ENCODE assay signal across 1 cellular context in the genomic region with DNA sequence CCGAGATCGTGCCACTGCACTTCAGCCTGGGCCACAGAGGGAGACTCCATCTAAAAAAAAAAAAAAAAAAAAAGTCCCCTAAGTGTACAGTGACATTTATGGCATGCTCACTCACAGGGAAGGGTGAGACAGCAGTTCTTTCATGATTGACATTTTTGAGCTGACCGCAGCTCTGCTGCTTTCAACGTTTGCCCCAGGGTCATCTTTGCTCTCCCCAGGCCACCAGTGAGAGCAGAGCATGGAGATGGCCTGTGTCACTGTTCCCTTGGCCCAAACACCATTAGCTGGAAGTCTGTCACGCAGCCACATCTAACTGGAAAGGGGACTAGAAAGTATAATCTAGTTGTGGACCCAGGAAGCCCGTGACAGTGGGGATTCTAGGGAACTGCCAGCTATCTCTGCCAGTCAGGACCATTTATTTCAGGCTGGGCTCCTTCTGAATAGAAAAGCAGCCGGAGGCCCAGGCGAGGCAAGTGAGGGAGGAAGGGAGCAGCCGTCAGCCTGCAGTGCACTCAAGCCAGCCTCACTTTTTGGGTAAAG.
A peak's percentile ranks its signal among the peaks of the same experiment; 100 is the strongest.
TF ChIP-seq lines count a peak whose summit lies in the region.

No MANE protein-coding gene starts in this region.

TF ChIP-seq in K562, 482 proteins besides CTCF, POLR2A, EP300 and RAD21 (continued from another document and continues in another):
- TF ChIP-seq ZBTB12 (CRISPR knock-in tag; IDR thresholded peaks at IDR 0.05) (no peak), SUPT5H (IDR thresholded peaks at IDR 0.05) (peak; percentile 58), MTA2 (IDR thresholded peaks at IDR 0.05; ENCODE audit: low read depth) (0 out of 2 replicates have a peak, but pooled peaks have one; percentile 36), ZNF695 (CRISPR knock-in tag; IDR thresholded peaks at IDR 0.05) (no peak), ZNF644 (tag; IDR thresholded peaks at IDR 0.05; ENCODE audit: low read depth) (peak; percentile 76; the same call in 1 of the 2 replicates), FOXK2 (conservative IDR thresholded peaks at IDR 0.05 in 1 of 2, IDR thresholded peaks at IDR 0.05 in 1 of 2; ENCODE audit: low read depth in 2 of 2) (no peak; a peak in 1 of 4 replicates), LARP7 (IDR thresholded peaks at IDR 0.05) (no peak), CREB3L1 (IDR thresholded peaks at IDR 0.05; ENCODE audit: borderline replicate concordance, low read depth) (no peak), RBM34 (IDR thresholded peaks at IDR 0.05; ENCODE audit: borderline replicate concordance, insufficient read depth, low read length) (no peak), TEAD2 (tag; IDR thresholded peaks at IDR 0.05) (no peak), CAMTA2 (CRISPR knock-in tag; conservative IDR thresholded peaks at IDR 0.05) (no peak), SNRNP70 (optimal IDR thresholded peaks at IDR 0.05; ENCODE audit: low read depth, low read length) (no peak), GTF2B (IDR thresholded peaks at IDR 0.05; ENCODE audit: extremely low read depth, insufficient read length) (no peak), GTF2F1 (IDR thresholded peaks at IDR 0.05; ENCODE audit: low read depth, low read length) (0 out of 2 replicates have a peak, but pooled peaks have one; percentile 40), NBN (IDR thresholded peaks at IDR 0.05; ENCODE audit: low read depth) (peak; percentile 47; the same call in 1 of the 2 replicates), PHTF2 (CRISPR knock-in tag; IDR thresholded peaks at IDR 0.05) (no peak), BCL6 (CRISPR knock-in tag; IDR thresholded peaks at IDR 0.05) (no peak), GTF3C2 (IDR thresholded peaks at IDR 0.05; ENCODE audit: borderline replicate concordance, extremely low read depth, insufficient read length) (no peak), HDAC6 (IDR thresholded peaks at IDR 0.05; ENCODE audit: low read depth, low read length) (no peak), THAP12 (CRISPR knock-in tag; IDR thresholded peaks at IDR 0.05) (no peak), SMAD4 (CRISPR knock-in tag; conservative IDR thresholded peaks at IDR 0.05) (no peak; the same call in 1 of the 2 replicates), TAF1 (IDR thresholded peaks at IDR 0.05; ENCODE audit: control insufficient read depth, extremely low read depth, insufficient read depth, low read length, severe bottlenecking) (peak; percentile 58), BRF1 (IDR thresholded peaks at IDR 0.05; ENCODE audit: borderline replicate concordance, extremely low read depth, insufficient read length) (no peak), PHF20 (IDR thresholded peaks at IDR 0.05; ENCODE audit: partially characterized antibody) (no peak), HLTF (IDR thresholded peaks at IDR 0.05) (no peak), TARDBP (IDR thresholded peaks at IDR 0.05) (no peak), CREBBP (IDR thresholded peaks at IDR 0.05; ENCODE audit: low read depth, low read length) (no peak), C11orf30 (IDR thresholded peaks at IDR 0.05; ENCODE audit: low read depth) (peak; percentile 96), FOXA3 (CRISPR knock-in tag; conservative IDR thresholded peaks at IDR 0.05 in 1 of 2, IDR thresholded peaks at IDR 0.05 in 1 of 2) (0 out of 4 replicates have a peak, but pooled peaks of 1 of the 2 experiments have one; percentile 24), SNIP1 (IDR thresholded peaks at IDR 0.05; ENCODE audit: low read depth) (no peak), NR2C2 (CRISPR knock-in tag; IDR thresholded peaks at IDR 0.05) (no peak), NR2C2 (tag; IDR thresholded peaks at IDR 0.05) (peak; percentile 91), CBX3 (IDR thresholded peaks at IDR 0.05; ENCODE audit: borderline replicate concordance in 1 of 2, low read length in 2 of 2) (no peak; a peak in 1 of 3 replicates), ILF3 (IDR thresholded peaks at IDR 0.05; ENCODE audit: borderline replicate concordance) (no peak), PCBP2 (IDR thresholded peaks at IDR 0.05; ENCODE audit: low read depth, low read length, poor library complexity, severe bottlenecking) (no peak), NCOA1 (IDR thresholded peaks at IDR 0.05; ENCODE audit: low read depth) (no peak), ZFP91 (CRISPR knock-in tag; IDR thresholded peaks at IDR 0.05) (no peak), SIRT6 (IDR thresholded peaks at IDR 0.05; ENCODE audit: low read depth, low read length) (no peak), BRD4 (IDR thresholded peaks at IDR 0.05) (no peak), NR2C1 (IDR thresholded peaks at IDR 0.05) (no peak), NR2C1 (tag; IDR thresholded peaks at IDR 0.05) (peak; percentile 39; the same call in 1 of the 2 replicates), KLF10 (CRISPR knock-in tag; IDR thresholded peaks at IDR 0.05) (no peak), RBFOX2 (IDR thresholded peaks at IDR 0.05; ENCODE audit: low read depth, low read length) (peak; percentile 61), IRF9 (tag; IDR thresholded peaks at IDR 0.05) (no peak), THRAP3 (IDR thresholded peaks at IDR 0.05; ENCODE audit: borderline replicate concordance) (no peak), NFIX (CRISPR knock-in tag; IDR thresholded peaks at IDR 0.05; ENCODE audit: low read depth) (no peak), SIN3A (IDR thresholded peaks at IDR 0.05; ENCODE audit: borderline replicate concordance in 2 of 2, control insufficient read depth in 1 of 2, low read depth in 2 of 2, low read length in 2 of 2) (0 out of 4 replicates have a peak, but pooled peaks of 1 of the 2 experiments have one; percentile 39), ZNF354B (CRISPR knock-in tag; IDR thresholded peaks at IDR 0.05) (peak; percentile 28; the same call in 1 of the 2 replicates), ELK3 (CRISPR knock-in tag; IDR thresholded peaks at IDR 0.05) (0 out of 2 replicates have a peak, but pooled peaks have one; percentile 18), ZNF431 (CRISPR knock-in tag; IDR thresholded peaks at IDR 0.05) (no peak), PURB (CRISPR knock-in tag; IDR thresholded peaks at IDR 0.05; ENCODE audit: low read depth) (no peak), KDM1A (IDR thresholded peaks at IDR 0.05) (0 out of 4 replicates have a peak, but pooled peaks of 1 of the 2 experiments have one; percentile 9), BRD9 (IDR thresholded peaks at IDR 0.05; ENCODE audit: low read depth, partially characterized antibody) (peak; percentile 38)
- TF ChIP-seq, protein P1, sequence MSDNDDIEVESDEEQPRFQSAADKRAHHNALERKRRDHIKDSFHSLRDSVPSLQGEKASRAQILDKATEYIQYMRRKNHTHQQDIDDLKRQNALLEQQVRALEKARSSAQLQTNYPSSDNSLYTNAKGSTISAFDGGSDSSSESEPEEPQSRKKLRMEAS (CRISPR knock-in tag; IDR thresholded peaks at IDR 0.05) = no peak; the same call in 1 of the 2 replicates
- TF ChIP-seq, protein P2, sequence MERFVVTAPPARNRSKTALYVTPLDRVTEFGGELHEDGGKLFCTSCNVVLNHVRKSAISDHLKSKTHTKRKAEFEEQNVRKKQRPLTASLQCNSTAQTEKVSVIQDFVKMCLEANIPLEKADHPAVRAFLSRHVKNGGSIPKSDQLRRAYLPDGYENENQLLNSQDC (CRISPR knock-in tag; IDR thresholded peaks at IDR 0.05) = no peak
- TF ChIP-seq, protein P3, sequence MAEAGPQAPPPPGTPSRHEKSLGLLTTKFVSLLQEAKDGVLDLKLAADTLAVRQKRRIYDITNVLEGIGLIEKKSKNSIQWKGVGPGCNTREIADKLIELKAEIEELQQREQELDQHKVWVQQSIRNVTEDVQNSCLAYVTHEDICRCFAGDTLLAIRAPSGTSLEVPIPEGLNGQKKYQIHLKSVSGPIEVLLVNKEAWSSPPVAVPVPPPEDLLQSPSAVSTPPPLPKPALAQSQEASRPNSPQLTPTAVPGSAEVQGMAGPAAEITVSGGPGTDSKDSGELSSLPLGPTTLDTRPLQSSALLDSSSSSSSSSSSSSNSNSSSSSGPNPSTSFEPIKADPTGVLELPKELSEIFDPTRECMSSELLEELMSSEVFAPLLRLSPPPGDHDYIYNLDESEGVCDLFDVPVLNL (CRISPR knock-in tag; IDR thresholded peaks at IDR 0.05; ENCODE audit: low read depth) = no peak
